In the genomic region with DNA sequence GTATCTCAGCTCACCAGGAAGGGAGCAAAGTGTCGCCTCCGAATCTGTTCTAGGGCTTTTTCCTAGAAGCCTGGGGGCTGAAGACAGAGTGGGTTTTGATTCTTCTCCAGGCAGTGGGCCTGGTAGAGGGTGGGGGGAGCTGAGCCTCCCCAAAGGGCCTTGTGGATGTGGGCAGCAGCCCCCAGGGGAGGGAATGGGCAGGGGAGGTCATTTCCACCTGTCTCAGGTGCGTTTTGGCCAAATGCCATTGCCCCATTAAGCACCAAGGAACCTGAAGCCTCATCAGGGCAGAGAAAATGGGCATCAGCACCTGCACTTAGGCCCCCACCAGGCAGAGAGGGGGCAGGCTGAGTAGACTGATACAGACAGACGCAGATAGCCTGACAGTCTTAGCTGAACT, we compare ENCODE assay signal across 29 cellular contexts.
"Had no signal": no experiment of that assay in that cellular context is flagged by ENCODE, and none has a peak within 500 bp of the region (broad histone marks: within the 10 kb centered on the region; RNA-seq: fewer than 3 reads in every experiment).

No MANE protein-coding gene starts in this region.

- H3K27me3 ChIP-seq: adrenal gland, MG63 had no signal

- H3K36me3 ChIP-seq: adrenal gland, MG63 had no signal

- ATAC-seq: activated CD8-positive, alpha-beta T cell treated with anti-CD3 and anti-CD28 coated beads, Interleukin-2, amount 10 ng/mL, durations not matched to agents 7 days and 5 days; Panc1; Right ventricle myocardium inferior; T-helper 17 cell; WTC11 had no signal

- H3K4me3 Mint-ChIP-seq: activated CD8-positive, alpha-beta T cell treated with anti-CD3 and anti-CD28 coated beads, Interleukin-2, amount 10 ng/mL, durations not matched to agents 7 days and 5 days; activated naive CD4-positive, alpha-beta T cell treated with anti-CD3 and anti-CD28 coated beads for 36 hours; activated naive CD8-positive, alpha-beta T cell treated with anti-CD3 and anti-CD28 coated beads, Interleukin-2, amount 10 ng/mL, durations not matched to agents 7 days and 5 days; activated T-helper 1 cell treated with anti-CD3 and anti-CD28 coated beads, Interleukin-12 subunit alpha, Interleukin-12 subunit beta, Interleukin-2, Interleukin-4 antibody, amounts not matched to agents 30 ng/mL and 10 ng/mL and 1 ng/mL, durations not matched to agents 14 hours and 24 hours and 36 hours; T-helper 17 cell; WTC11 had no signal

- H3K27ac ChIP-seq: adrenal gland had no signal

- H3K27me3 Mint-ChIP-seq: activated naive CD8-positive, alpha-beta T cell treated with anti-CD3 and anti-CD28 coated beads, Interleukin-2, amount 10 ng/mL, durations not matched to agents 7 days and 5 days; IgD-negative memory B cell; T-helper 17 cell had no signal

- H3K27ac Mint-ChIP-seq: activated CD8-positive, alpha-beta T cell treated with anti-CD3 and anti-CD28 coated beads, Interleukin-2, amount 10 ng/mL, durations not matched to agents 7 days and 5 days; activated naive CD4-positive, alpha-beta T cell treated with anti-CD3 and anti-CD28 coated beads for 36 hours; activated naive CD8-positive, alpha-beta T cell treated with anti-CD3 and anti-CD28 coated beads, Interleukin-2, amount 10 ng/mL, durations not matched to agents 7 days and 5 days; activated T-helper 1 cell treated with anti-CD3 and anti-CD28 coated beads, Interleukin-12 subunit alpha, Interleukin-12 subunit beta, Interleukin-2, Interleukin-4 antibody, amounts not matched to agents 30 ng/mL and 10 ng/mL and 1 ng/mL, durations not matched to agents 14 hours and 24 hours and 36 hours; IgD-negative memory B cell; T-helper 17 cell; WTC11 had no signal

- H3K4me3 ChIP-seq: adrenal gland, MG63 had no signal

- H3K9me3 Mint-ChIP-seq: activated naive CD4-positive, alpha-beta T cell treated with anti-CD3 and anti-CD28 coated beads for 36 hours; activated naive CD8-positive, alpha-beta T cell treated with anti-CD3 and anti-CD28 coated beads, Interleukin-2, amount 10 ng/mL, durations not matched to agents 7 days and 5 days; activated T-helper 1 cell treated with anti-CD3 and anti-CD28 coated beads, Interleukin-12 subunit alpha, Interleukin-12 subunit beta, Interleukin-2, Interleukin-4 antibody, amounts not matched to agents 30 ng/mL and 10 ng/mL and 1 ng/mL, durations not matched to agents 14 hours and 24 hours and 36 hours; WTC11 had no signal

- H3K9me3 ChIP-seq: adrenal gland, MG63 had no signal

- H3K36me3 Mint-ChIP-seq: activated naive CD8-positive, alpha-beta T cell treated with anti-CD3 and anti-CD28 coated beads, Interleukin-2, amount 10 ng/mL, durations not matched to agents 7 days and 5 days; IgD-negative memory B cell; WTC11 had no signal

- DNase-seq: activated CD4-positive, alpha-beta T cell treated with anti-CD3 and anti-CD28 coated beads for 48 hours; activated CD4-positive, alpha-beta T cell treated with anti-CD3 and anti-CD28 coated beads, Interleukin-2, amount 50 U/mL, for 4 hours; activated CD4-positive, CD25-positive, alpha-beta regulatory T cell treated with anti-CD3 and anti-CD28 coated beads, Interleukin-2, amount 50 U/mL, for 72 hours; activated CD8-positive, alpha-beta memory T cell treated with anti-CD3 and anti-CD28 coated beads, Interleukin-2, amount 50 U/mL, for 48 hours; activated CD8-positive, alpha-beta T cell treated with anti-CD3 and anti-CD28 coated beads, Interleukin-2, amount 10 ng/mL, durations not matched to agents 7 days and 5 days; activated gamma-delta T cell; activated naive CD4-positive, alpha-beta T cell treated with anti-CD3 and anti-CD28 coated beads for 36 hours; activated naive CD8-positive, alpha-beta T cell treated with anti-CD3 and anti-CD28 coated beads, Interleukin-2, amount 10 ng/mL, durations not matched to agents 7 days and 5 days; activated T-cell treated with anti-CD3 and anti-CD28 coated beads, Interleukin-2, amount 50 U/mL, for 1 hour; adrenal gland; anterior cingulate cortex; MG63; MV-4-11; NCI-H1092 treated with DMSO at 0.1 percent for 48 hours; NCI-H1417 treated with DMSO at 0.1 percent for 48 hours; NCI-H1694 treated with DMSO at 0.1 percent for 48 hours; NCI-H2029 treated with DMSO at 0.1 percent for 48 hours; NCI-H446; NCI-H524; NCI-H748 treated with DMSO at 0.1 percent for 48 hours; OCI-M1; RPMI8226; T-helper 17 cell; T-helper 9 cell had no signal
